ENCODE assay signal across 12 cellular contexts in genomic region chr22:48937032-48937639, GRCh38.
"Had no signal": no experiment of that assay in that cellular context is flagged by ENCODE, and none has a peak within 500 bp of the region (broad histone marks: within the 10 kb centered on the region; RNA-seq: fewer than 3 reads in every experiment).

No MANE protein-coding gene starts in this region.

- H3K4me3 ChIP-seq: breast epithelium, ovary, skin epidermis, suprapubic skin had no signal

- DNase-seq: activated B cell treated with CpG ODN at 0.5 μM for 24 hours; activated CD4-positive, alpha-beta T cell treated with anti-CD3 and anti-CD28 coated beads, Interleukin-2, amount 10 ng/mL, durations not matched to agents 24 days and 14 days; activated naive CD4-positive, alpha-beta T cell; activated T-cell treated with anti-CD3 and anti-CD28 coated beads, Interleukin-2, amount 50 U/mL, for 48 hours; foreskin keratinocyte; left ventricle myocardium superior; ovary; T-helper 17 cell had no signal

- H3K4me3 Mint-ChIP-seq: activated B cell treated with CpG ODN at 0.5 μM for 24 hours; activated CD4-positive, alpha-beta T cell treated with anti-CD3 and anti-CD28 coated beads, Interleukin-2, amount 10 ng/mL, durations not matched to agents 24 days and 14 days; stimulated activated effector memory CD8-positive, alpha-beta T cell treated with anti-CD3 and anti-CD28 coated beads, Interleukin-12 subunit alpha, Interleukin-12 subunit beta, amount 100 ng/mL, for 72 hours; T-helper 17 cell had no signal

- H3K27ac ChIP-seq: breast epithelium, foreskin keratinocyte, ovary, skin epidermis, suprapubic skin had no signal

- H3K4me1 Mint-ChIP-seq: activated B cell treated with CpG ODN at 0.5 μM for 24 hours; activated CD4-positive, alpha-beta T cell treated with anti-CD3 and anti-CD28 coated beads, Interleukin-2, amount 10 ng/mL, durations not matched to agents 24 days and 14 days; stimulated activated effector memory CD8-positive, alpha-beta T cell treated with anti-CD3 and anti-CD28 coated beads, Interleukin-12 subunit alpha, Interleukin-12 subunit beta, amount 100 ng/mL, for 72 hours; T-helper 17 cell had no signal

- H3K36me3 ChIP-seq: breast epithelium, ovary, suprapubic skin had no signal

- H3K36me3 Mint-ChIP-seq: stimulated activated effector memory CD8-positive, alpha-beta T cell treated with anti-CD3 and anti-CD28 coated beads, Interleukin-12 subunit alpha, Interleukin-12 subunit beta, amount 100 ng/mL, for 72 hours had no signal

- H3K9me3 ChIP-seq: suprapubic skin had no signal

- H3K27me3 ChIP-seq: foreskin keratinocyte, ovary had no signal

- H3K27me3 Mint-ChIP-seq: activated B cell treated with CpG ODN at 0.5 μM for 24 hours; activated CD4-positive, alpha-beta T cell treated with anti-CD3 and anti-CD28 coated beads, Interleukin-2, amount 10 ng/mL, durations not matched to agents 24 days and 14 days had no signal

- H3K4me1 ChIP-seq: breast epithelium, foreskin keratinocyte, suprapubic skin had no signal

- H3K27ac Mint-ChIP-seq: activated B cell treated with CpG ODN at 0.5 μM for 24 hours; activated CD4-positive, alpha-beta T cell treated with anti-CD3 and anti-CD28 coated beads, Interleukin-2, amount 10 ng/mL, durations not matched to agents 24 days and 14 days; stimulated activated effector memory CD8-positive, alpha-beta T cell treated with anti-CD3 and anti-CD28 coated beads, Interleukin-12 subunit alpha, Interleukin-12 subunit beta, amount 100 ng/mL, for 72 hours; T-helper 17 cell had no signal

- H3K9me3 Mint-ChIP-seq: activated CD4-positive, alpha-beta T cell treated with anti-CD3 and anti-CD28 coated beads, Interleukin-2, amount 10 ng/mL, durations not matched to agents 24 days and 14 days; stimulated activated effector memory CD8-positive, alpha-beta T cell treated with anti-CD3 and anti-CD28 coated beads, Interleukin-12 subunit alpha, Interleukin-12 subunit beta, amount 100 ng/mL, for 72 hours had no signal
